ENCODE assay signal across 19 cellular contexts in genomic region chr5:57429513-57430120, GRCh38. TPM values are rescaled to one million over a fixed set of nuclear protein-coding genes. Genes with fewer than 3 reads are reported as not detected.
DNase-seq lines count a peak whose midpoint lies in the region; ATAC-seq and TF ChIP-seq lines count a peak whose summit lies in the region.
"Had no signal": no experiment of that assay in that cellular context is flagged by ENCODE, and none has a peak within 500 bp of the region (broad histone marks: within the 10 kb centered on the region; RNA-seq: fewer than 3 reads in every experiment).

No MANE protein-coding gene starts in this region.

- CTCF ChIA-PET in PC-9 (lab: Charles Lee) = no interaction called here

- H3K9me3 ChIP-seq in left ventricle myocardium inferior (replicated peaks) (no peaks in the 10 kb centered on the region), vagina (no peaks in the 10 kb centered on the region), PC-9 (ENCODE audit: insufficient read depth, low read depth) (peaks cover 32% of the 10 kb centered on the region)

- no peak for TF ChIP-seq POLR2A in vagina (IDR thresholded peaks at IDR 0.05)

- TF ChIP-seq CTCF in left ventricle myocardium inferior (IDR thresholded peaks at IDR 0.05; ENCODE audit: borderline replicate concordance) = no peak
- TF ChIP-seq CTCF in vagina (IDR thresholded peaks at IDR 0.05) = no peak
- TF ChIP-seq CTCF in PC-9 (conservative IDR thresholded peaks at IDR 0.05) = no peak

- no peak overlapping the region for H3K4me2 ChIP-seq in PC-9
- H3K4me2 ChIP-seq: KMS-11 had no signal

- H3K27ac ChIP-seq in left ventricle myocardium inferior (replicated peaks) (no peak overlapping the region), vagina (peak overlapping the region; percentile 17), PC-9 (no peak overlapping the region)
- H3K27ac ChIP-seq: KMS-11 had no signal

- intact Hi-C loops in left ventricle myocardium superior (cut with micrococcal nuclease) (no loop called here), left ventricle myocardium inferior (cut with micrococcal nuclease) (no loop called here), vagina (cut with DNase I) (no loop called here), PC-9 (cut with micrococcal nuclease; ENCODE audit: unreplicated experiment) (no loop called here)

- no peaks in the 10 kb centered on the region for H4K20me1 ChIP-seq in PC-9 (ENCODE audit: insufficient read depth)

- no peaks in the 10 kb centered on the region for H3K27me3 ChIP-seq in left ventricle myocardium inferior (ENCODE audit: low read depth)
- H3K27me3 ChIP-seq in vagina = no peaks in the 10 kb centered on the region
- H3K27me3 ChIP-seq in PC-9 (ENCODE audit: insufficient read depth, low read depth) = no peaks in the 10 kb centered on the region

- H3K9me2 ChIP-seq in PC-9 (ENCODE audit: insufficient read depth) = no peaks in the 10 kb centered on the region

- POLR2A ChIA-PET in PC-9 (lab: Charles Lee; ENCODE audit: unreplicated experiment) = no interaction called here

- H3K4me3 ChIP-seq in left ventricle myocardium inferior = no peak overlapping the region
- H3K4me3 ChIP-seq in vagina = no peak overlapping the region
- no peak overlapping the region for H3K4me3 ChIP-seq in PC-9

- no peak overlapping the region for H2AFZ ChIP-seq in PC-9

- no TSS peak for BruUV-seq in PC-9 (replicated peaks; lab: Mats Ljungman, UMichigan)

- ATAC-seq in left ventricle myocardium superior (peak; percentile 66), GM21423 (IDR thresholded peaks at IDR 0.05; ENCODE audit: unreplicated experiment) (no peak)
- ATAC-seq: Panc1 had no signal

- H3K4me1 ChIP-seq in left ventricle myocardium inferior = no peaks in the 10 kb centered on the region
- H3K4me1 ChIP-seq in vagina = peaks cover 15% of the 10 kb centered on the region
- H3K4me1 ChIP-seq in PC-9 (replicated peaks; ENCODE audit: insufficient read depth) = peaks cover 11% of the 10 kb centered on the region

- peaks cover 6% of the 10 kb centered on the region; the same call in 1 of the 2 replicates for H3F3A ChIP-seq in PC-9 (ENCODE audit: insufficient read depth, low read depth)

- no peaks in the 10 kb centered on the region for H3K79me2 ChIP-seq in PC-9 (ENCODE audit: low read depth)

- no peaks in the 10 kb centered on the region for H3K36me3 ChIP-seq in left ventricle myocardium inferior
- no peaks in the 10 kb centered on the region for H3K36me3 ChIP-seq in vagina
- no peaks in the 10 kb centered on the region for H3K36me3 ChIP-seq in PC-9 (ENCODE audit: low read depth)

- DNase-seq in left ventricle myocardium superior = no peak
- DNase-seq in left ventricle myocardium inferior = no peak
- DNase-seq in RPMI7951 (ENCODE audit: low read depth) = peak; percentile 77
- DNase-seq in iPS-NIHi11 (ENCODE audit: low spot score) = peak; percentile 18
- no peak for DNase-seq in vagina (ENCODE audit: extremely low spot score in 2 of 2)
- DNase-seq in PC-9 = no peak
- no peak for DNase-seq in activated CD4-positive, alpha-beta T cell treated with anti-CD3 and anti-CD28 coated beads, Interleukin-2, amount 50 U/mL, for 48 hours
- DNase-seq: AML-193, DND-41, GF-D8, HFFc6, NCI-H1092 treated with DMSO at 0.1 percent for 48 hours, NCI-H1694 treated with DMSO at 0.1 percent for 48 hours, NCI-H774, SIG-M5 had no signal

RNA-seq across cellular contexts. Expression of gene ACTBL2, which starts 53.0 kb away (rescaled TPM):
- not detected for total RNA-seq in left ventricle myocardium superior
- total RNA-seq in left ventricle myocardium inferior = not detected
- 0.10 and 0.24 TPM in 2 replicates for total RNA-seq in RPMI7951 (2014; rRNA removed; shearing (Covaris generic))
- not detected for total RNA-seq in vagina
- total RNA-seq in PC-9 (2021) = 0.98 and 1.5 TPM in 2 replicates
- total RNA-seq: HFFc6, MCF 10A had no signal

Comparison
In these comparisons a context has a peak if more than half of its experiments do, and no peak if none do; other contexts are left out.
1. DNase-seq: peak in RPMI7951 (single experiment) and iPS-NIHi11 (single experiment); none in left ventricle myocardium superior (single experiment), left ventricle myocardium inferior (single experiment), vagina (0 of 2), PC-9 (0 of 2) and activated CD4-positive, alpha-beta T cell treated with anti-CD3 and anti-CD28 coated beads, Interleukin-2, amount 50 U/mL, for 48 hours (0 of 2).